14 cellular contexts compared by ENCODE assay signal in the genomic region with DNA sequence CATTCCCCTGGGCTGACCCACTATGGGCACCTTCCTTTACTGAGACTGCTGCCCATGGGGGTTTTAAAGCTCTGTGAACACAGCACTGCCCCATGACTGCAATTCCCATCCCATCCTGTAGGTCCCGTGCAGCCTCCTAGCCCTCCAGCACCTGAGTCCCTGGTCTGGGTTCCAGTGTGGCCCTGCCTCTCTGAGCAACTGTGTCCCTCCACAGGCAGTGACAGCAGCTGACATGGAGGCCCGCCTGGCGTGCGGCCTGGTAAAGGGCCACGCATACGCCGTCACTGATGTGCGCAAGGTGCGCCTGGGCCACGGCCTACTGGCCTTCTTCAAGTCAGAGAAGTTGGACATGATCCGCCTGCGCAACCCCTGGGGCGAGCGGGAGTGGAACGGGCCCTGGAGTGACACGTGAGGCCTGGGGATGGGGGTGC. TPM values are rescaled to one million over a fixed set of nuclear protein-coding genes. Genes with fewer than 3 reads are reported as not detected.
A peak's percentile ranks its signal among the peaks of the same experiment; 100 is the strongest.
DNase-seq lines count a peak whose midpoint lies in the region; ATAC-seq, FAIRE-seq and TF ChIP-seq lines count a peak whose summit lies in the region.
"Had no signal": no experiment of that assay in that cellular context is flagged by ENCODE, and none has a peak within 500 bp of the region (broad histone marks: within the 10 kb centered on the region; RNA-seq: fewer than 3 reads in every experiment).

No MANE protein-coding gene starts in this region.

- DNase-seq in Right ventricle myocardium inferior (ENCODE audit: missing footprints) (peak; percentile 60), cardiac septum (ENCODE audit: low spot score) (no peak), PC-3 (peak; percentile 25), endothelial cell of umbilical vein (ENCODE audit: low read depth, low spot score) (no peak), activated gamma-delta T cell (lab: John Stamatoyannopoulos, UW) (no peak), NCI-H187 (lab: John Stamatoyannopoulos, UW) (no peak)
- DNase-seq: AML-193; NCI-H1417; stimulated activated CD4-positive, alpha-beta T cell treated with anti-CD3 and anti-CD28 coated beads, Interleukin-15, amount 100 ng/mL, for 24 hours had no signal

- H3K4me2 ChIP-seq in PC-3 (ENCODE audit: low read length): no peak overlapping the region
- H3K4me2 ChIP-seq in endothelial cell of umbilical vein (ENCODE audit: insufficient read depth, low read length): no peak overlapping the region

- H3K27ac ChIP-seq in PC-3 (ENCODE audit: low read length) (no peak overlapping the region), endothelial cell of umbilical vein (ENCODE audit: insufficient read depth, low read depth, low read length) (no peak overlapping the region)

- no peaks in the 10 kb centered on the region for H4K20me1 ChIP-seq in PC-3 (ENCODE audit: low read length)
- H4K20me1 ChIP-seq in endothelial cell of umbilical vein (replicated peaks; ENCODE audit: control insufficient read depth, extremely low read depth, insufficient read depth, low read length): no peaks in the 10 kb centered on the region

- no peaks in the 10 kb centered on the region for H3K36me3 Mint-ChIP-seq in stimulated activated memory B cell treated with anti-CD40 and anti-IgM and Interleukin-4, amounts not matched to agents 10 μg/mL and 1 μg/mL and 100 μg/mL, for 72 hours
- H3K36me3 Mint-ChIP-seq: stimulated activated effector memory CD8-positive, alpha-beta T cell treated with anti-CD3 and anti-CD28 coated beads, Interleukin-12 subunit alpha, Interleukin-12 subunit beta, amount 100 ng/mL, for 72 hours had no signal

- H3K4me1 Mint-ChIP-seq in stimulated activated memory B cell treated with anti-CD40 and anti-IgM and Interleukin-4, amounts not matched to agents 10 μg/mL and 1 μg/mL and 100 μg/mL, for 72 hours: no peaks in the 10 kb centered on the region

- H3K9me3 ChIP-seq in PC-3 (ENCODE audit: low read length): no peaks in the 10 kb centered on the region
- H3K9me3 ChIP-seq in endothelial cell of umbilical vein (replicated peaks; ENCODE audit: control insufficient read depth, insufficient read depth, low read length): no peaks in the 10 kb centered on the region

- CTCF ChIA-PET in PC-3 (lab: Charles Lee): interaction anchor here (0.6 kb wide), 1 partner anchor 573 kb away, joined by 3 read pairs; no protein-coding TSS in a partner anchor
- CTCF ChIA-PET in endothelial cell of umbilical vein (lab: Charles Lee): interaction anchor here (0.6 to 5.3 kb wide), 20 partner anchors 9 to 197 kb away, joined by 3 to 64 read pairs (median 4); partner anchors contain the start of genes CAPN5 and MYO7A

- POLR2A ChIA-PET in PC-3 (lab: Charles Lee; ENCODE audit: unreplicated experiment) (no interaction called here), endothelial cell of umbilical vein (lab: Charles Lee) (no interaction called here)

- no peak overlapping the region for H2AFZ ChIP-seq in PC-3 (ENCODE audit: low read length)
- no peak overlapping the region for H2AFZ ChIP-seq in endothelial cell of umbilical vein (ENCODE audit: low read depth, low read length)

- peaks cover 4% of the 10 kb centered on the region for H3K27me3 Mint-ChIP-seq in stimulated activated memory B cell treated with anti-CD40 and anti-IgM and Interleukin-4, amounts not matched to agents 10 μg/mL and 1 μg/mL and 100 μg/mL, for 72 hours

- no peak for FAIRE-seq in endothelial cell of umbilical vein (lab: Jason Lieb, UNC)

- H3K9me1 ChIP-seq in endothelial cell of umbilical vein (replicated peaks; ENCODE audit: control insufficient read depth, extremely low read depth, insufficient read depth, low read length): no peaks in the 10 kb centered on the region

- no peak overlapping the region for H3K4me3 ChIP-seq in PC-3 (ENCODE audit: low read length)
- no peak overlapping the region for H3K4me3 ChIP-seq in endothelial cell of umbilical vein (replicated peaks in 1 of 3; ENCODE audit: insufficient read depth in 1 of 3, low read depth in 1 of 3, low read length in 3 of 3)

- H3K27me3 ChIP-seq in PC-3 (ENCODE audit: low read length) (no peaks in the 10 kb centered on the region), endothelial cell of umbilical vein (ENCODE audit: control insufficient read depth in 2 of 2, insufficient read depth in 2 of 2, low read length in 2 of 2) (no peaks in the 10 kb centered on the region)

- ATAC-seq in Right ventricle myocardium inferior: no peak
- peak; percentile 23; the same call in 1 of the 2 replicates for ATAC-seq in PC-3
- ATAC-seq in stimulated activated memory B cell treated with anti-CD40 and anti-IgM and Interleukin-4, amounts not matched to agents 10 μg/mL and 1 μg/mL and 100 μg/mL, for 72 hours: peak; percentile 3
- no peak for ATAC-seq in HG03457 (IDR thresholded peaks at IDR 0.05; ENCODE audit: unreplicated experiment)
- ATAC-seq: stimulated activated effector memory CD8-positive, alpha-beta T cell treated with anti-CD3 and anti-CD28 coated beads, Interleukin-12 subunit alpha, Interleukin-12 subunit beta, amount 100 ng/mL, for 72 hours had no signal

- H3K36me3 ChIP-seq in PC-3 (ENCODE audit: low read depth, low read length) (no peaks in the 10 kb centered on the region), endothelial cell of umbilical vein (ENCODE audit: control insufficient read depth in 2 of 2, extremely low read depth in 1 of 2, insufficient read depth in 2 of 2, low read length in 2 of 2) (no peaks in the 10 kb centered on the region)

- no peaks in the 10 kb centered on the region for H3K79me2 ChIP-seq in PC-3 (ENCODE audit: low read length)
- no peaks in the 10 kb centered on the region for H3K79me2 ChIP-seq in endothelial cell of umbilical vein (ENCODE audit: control insufficient read depth, insufficient read depth, low read length)

- H3K9ac ChIP-seq in PC-3 (ENCODE audit: low read length) (no peak overlapping the region), endothelial cell of umbilical vein (replicated peaks; ENCODE audit: extremely low read depth, insufficient read depth, low read length) (no peak overlapping the region)

- H3K4me3 Mint-ChIP-seq in stimulated activated memory B cell treated with anti-CD40 and anti-IgM and Interleukin-4, amounts not matched to agents 10 μg/mL and 1 μg/mL and 100 μg/mL, for 72 hours: no peak overlapping the region
- H3K4me3 Mint-ChIP-seq: stimulated activated effector memory CD8-positive, alpha-beta T cell treated with anti-CD3 and anti-CD28 coated beads, Interleukin-12 subunit alpha, Interleukin-12 subunit beta, amount 100 ng/mL, for 72 hours had no signal

- TF ChIP-seq POLR2A in endothelial cell of umbilical vein (IDR thresholded peaks at IDR 0.05; ENCODE audit: low read depth, low read length): no peak

- peak; percentile 52 for TF ChIP-seq CTCF in PC-3 (conservative IDR thresholded peaks at IDR 0.05; ENCODE audit: low read depth, low read length)
- peak; percentile 24 to 29 for TF ChIP-seq CTCF in endothelial cell of umbilical vein (IDR thresholded peaks at IDR 0.05; ENCODE audit: extremely low read depth in 1 of 2, insufficient read depth in 1 of 2, low read depth in 1 of 2, low read length in 2 of 2)

- H3K9me3 Mint-ChIP-seq in stimulated activated memory B cell treated with anti-CD40 and anti-IgM and Interleukin-4, amounts not matched to agents 10 μg/mL and 1 μg/mL and 100 μg/mL, for 72 hours: no peaks in the 10 kb centered on the region
- H3K9me3 Mint-ChIP-seq: stimulated activated effector memory CD8-positive, alpha-beta T cell treated with anti-CD3 and anti-CD28 coated beads, Interleukin-12 subunit alpha, Interleukin-12 subunit beta, amount 100 ng/mL, for 72 hours had no signal

- H3K4me1 ChIP-seq in PC-3 (ENCODE audit: insufficient read depth, low read length) (peaks cover 17% of the 10 kb centered on the region), endothelial cell of umbilical vein (ENCODE audit: control insufficient read depth, extremely low read depth, insufficient read depth, low read length) (no peaks in the 10 kb centered on the region)

- intact Hi-C loops in Right ventricle myocardium inferior (cut with DNase I) (no loop called here), cardiac septum (cut with DNase I) (no loop called here), PC-3 (cut with micrococcal nuclease) (loop anchor here (10.0 kb wide), 1 partner anchor 310 kb away; no protein-coding TSS in a partner anchor), endothelial cell of umbilical vein (cut with micrococcal nuclease) (no loop called here)

- H3F3A ChIP-seq in PC-3 (ENCODE audit: low read length, unreplicated experiment): no peaks in the 10 kb centered on the region

- H3K9me2 ChIP-seq in PC-3 (replicated peaks; ENCODE audit: low read length): no peaks in the 10 kb centered on the region

- H3K27ac Mint-ChIP-seq in stimulated activated memory B cell treated with anti-CD40 and anti-IgM and Interleukin-4, amounts not matched to agents 10 μg/mL and 1 μg/mL and 100 μg/mL, for 72 hours: no peak overlapping the region
- H3K27ac Mint-ChIP-seq: stimulated activated effector memory CD8-positive, alpha-beta T cell treated with anti-CD3 and anti-CD28 coated beads, Interleukin-12 subunit alpha, Interleukin-12 subunit beta, amount 100 ng/mL, for 72 hours had no signal

- dilution Hi-C loops in endothelial cell of umbilical vein (cut with MboI; ENCODE audit: extremely low pct_ligation_motif_present, low sequenced_read_pairs): no loop called here

- BruUV-seq in PC-3 (replicated peaks; lab: Mats Ljungman, UMichigan): no TSS peak
- BruUV-seq in endothelial cell of umbilical vein (replicated peaks; lab: Mats Ljungman, UMichigan): no TSS peak

RNA-seq across cellular contexts. Expression of gene OMP, which starts 12.6 kb away (rescaled TPM):
- not detected for total RNA-seq in Right ventricle myocardium inferior
- not detected for total RNA-seq in cardiac septum
- total RNA-seq in PC-3 (2014; rRNA removed): not detected in 2 replicates
- 0.76 and 0.80 TPM in 2 replicates for total RNA-seq in endothelial cell of umbilical vein
- polyA plus RNA-seq in endothelial cell of umbilical vein: 0.30 TPM in 1 of 2 replicates, not detected in the other
- polyA plus RNA-seq in endothelial cell of umbilical vein (2011; cell fraction: cytosol; rRNA removed): not detected in 2 replicates
- polyA plus RNA-seq in endothelial cell of umbilical vein (2011; cell fraction: nucleus; rRNA removed): 0.91 TPM in 1 of 2 replicates, not detected in the other
- not detected in 2 replicates for polyA plus RNA-seq in endothelial cell of umbilical vein (2012)
- polyA minus RNA-seq in endothelial cell of umbilical vein: 1.6 TPM in 1 of 2 replicates, not detected in the other
- not detected for polyA minus RNA-seq in endothelial cell of umbilical vein (2011; cell fraction: cytosol; rRNA and poly(A)+ RNA removed)
- polyA minus RNA-seq in endothelial cell of umbilical vein (2011; cell fraction: nucleus; rRNA and poly(A)+ RNA removed): 1.3 and 2.8 TPM in 2 replicates
- total RNA-seq: T-helper 2 cell treated with Interferon-gamma antibody and Interleukin-4, amounts not matched to agents 100 ng/mL and 5 ng/mL, for 36 hours had no signal
- polyA plus RNA-seq: aorta had no signal

RNA-seq across cellular contexts. Expression of gene MYO7A, which starts 12.8 kb away (rescaled TPM):
- total RNA-seq in Right ventricle myocardium inferior (7.0 TPM), cardiac septum (3.0 TPM), PC-3 (2014; rRNA removed) (0.66 and 1.2 TPM in 2 replicates), endothelial cell of umbilical vein (1.4 and 3.6 TPM in 2 replicates)
- 1.1 and 1.3 TPM in 2 replicates for polyA plus RNA-seq in endothelial cell of umbilical vein
- polyA plus RNA-seq in endothelial cell of umbilical vein (2011; cell fraction: cytosol; rRNA removed): 0.94 and 0.96 TPM in 2 replicates
- 3.6 and 4.3 TPM in 2 replicates for polyA plus RNA-seq in endothelial cell of umbilical vein (2011; cell fraction: nucleus; rRNA removed)
- 0.20 and 0.29 TPM in 2 replicates for polyA plus RNA-seq in endothelial cell of umbilical vein (2012)
- polyA minus RNA-seq in endothelial cell of umbilical vein: 1.0 and 1.3 TPM in 2 replicates
- not detected for polyA minus RNA-seq in endothelial cell of umbilical vein (2011; cell fraction: cytosol; rRNA and poly(A)+ RNA removed)
- 1.4 and 1.9 TPM in 2 replicates for polyA minus RNA-seq in endothelial cell of umbilical vein (2011; cell fraction: nucleus; rRNA and poly(A)+ RNA removed)

RNA-seq across cellular contexts. Expression of gene CAPN5, which starts 48.4 kb away (rescaled TPM):
- total RNA-seq in Right ventricle myocardium inferior: 3.7 TPM
- total RNA-seq in cardiac septum: 4.0 TPM
- total RNA-seq in PC-3 (2014; rRNA removed): 6.3 and 7.7 TPM in 2 replicates
- 14.3 and 15.0 TPM in 2 replicates for total RNA-seq in endothelial cell of umbilical vein
- 16.6 and 17.0 TPM in 2 replicates for polyA plus RNA-seq in endothelial cell of umbilical vein
- polyA plus RNA-seq in endothelial cell of umbilical vein (2011; cell fraction: cytosol; rRNA removed): 9.6 and 11.1 TPM in 2 replicates
- 36.2 and 38.8 TPM in 2 replicates for polyA plus RNA-seq in endothelial cell of umbilical vein (2011; cell fraction: nucleus; rRNA removed)
- polyA plus RNA-seq in endothelial cell of umbilical vein (2012): 18.8 and 22.0 TPM in 2 replicates
- 10.2 and 11.7 TPM in 2 replicates for polyA minus RNA-seq in endothelial cell of umbilical vein
- not detected for polyA minus RNA-seq in endothelial cell of umbilical vein (2011; cell fraction: cytosol; rRNA and poly(A)+ RNA removed)
- 9.4 and 11.9 TPM in 2 replicates for polyA minus RNA-seq in endothelial cell of umbilical vein (2011; cell fraction: nucleus; rRNA and poly(A)+ RNA removed)

Comparison
In these comparisons a context has a peak if more than half of its experiments do, and no peak if none do; other contexts are left out.
1. DNase-seq: peak in Right ventricle myocardium inferior (single experiment) and PC-3 (single experiment); none in cardiac septum (single experiment), endothelial cell of umbilical vein (single experiment), activated gamma-delta T cell (single experiment) and NCI-H187 (0 of 2).
2. ATAC-seq: peak in PC-3 (single experiment) and stimulated activated memory B cell treated with anti-CD40 and anti-IgM and Interleukin-4, amounts not matched to agents 10 μg/mL and 1 μg/mL and 100 μg/mL, for 72 hours (single experiment); none in Right ventricle myocardium inferior (single experiment) and HG03457 (single experiment).